10 cellular contexts compared by ENCODE assay signal in genomic region chr1:84700065-84700464, GRCh38. TPM values are rescaled to one million over a fixed set of nuclear protein-coding genes. Genes with fewer than 3 reads are reported as not detected.
A peak's percentile ranks its signal among the peaks of the same experiment; 100 is the strongest.
DNase-seq lines count a peak whose midpoint lies in the region; ATAC-seq, FAIRE-seq and TF ChIP-seq lines count a peak whose summit lies in the region.
"Had no signal": no experiment of that assay in that cellular context is flagged by ENCODE, and none has a peak within 500 bp of the region (broad histone marks: within the 10 kb centered on the region; RNA-seq: fewer than 3 reads in every experiment).

No MANE protein-coding gene starts in this region.

- FAIRE-seq in HTR-8/SVneo (lab: Jason Lieb, UNC), result no peak
- FAIRE-seq: kidney had no signal

- H3K4me3 Mint-ChIP-seq in stimulated activated naive B cell treated with anti-CD40 and anti-IgM and Interleukin-4, amounts not matched to agents 10 μg/mL and 1 μg/mL and 100 μg/mL, for 72 hours, result peak overlapping the region in 1 of 2 donors; percentile 26
- H3K4me3 Mint-ChIP-seq in WTC11, result no peak overlapping the region
- H3K4me3 Mint-ChIP-seq: activated naive CD8-positive, alpha-beta T cell had no signal

- H3K9me3 Mint-ChIP-seq in stimulated activated naive B cell treated with anti-CD40 and anti-IgM and Interleukin-4, amounts not matched to agents 10 μg/mL and 1 μg/mL and 100 μg/mL, for 72 hours, result no peaks in the 10 kb centered on the region
- H3K9me3 Mint-ChIP-seq in WTC11, result no peaks in the 10 kb centered on the region

- ATAC-seq in GM19452 (IDR thresholded peaks at IDR 0.05; ENCODE audit: unreplicated experiment) (peak; percentile 65), HG03066 (IDR thresholded peaks at IDR 0.05; ENCODE audit: low read depth, unreplicated experiment) (peak; percentile 77), WTC11 (no peak)
- ATAC-seq in stimulated activated naive B cell treated with anti-CD40 and anti-IgM and Interleukin-4, amounts not matched to agents 10 μg/mL and 1 μg/mL and 100 μg/mL, for 72 hours (replicated peaks), result peak; percentile 78 to 90

- no peaks in the 10 kb centered on the region for H3K27me3 Mint-ChIP-seq in stimulated activated naive B cell treated with anti-CD40 and anti-IgM and Interleukin-4, amounts not matched to agents 10 μg/mL and 1 μg/mL and 100 μg/mL, for 72 hours
- H3K27me3 Mint-ChIP-seq in WTC11 (ENCODE audit: low read depth), result no peaks in the 10 kb centered on the region

- H3K36me3 Mint-ChIP-seq in stimulated activated naive B cell treated with anti-CD40 and anti-IgM and Interleukin-4, amounts not matched to agents 10 μg/mL and 1 μg/mL and 100 μg/mL, for 72 hours, result no peaks in the 10 kb centered on the region
- H3K36me3 Mint-ChIP-seq in WTC11, result no peaks in the 10 kb centered on the region
- H3K36me3 Mint-ChIP-seq: activated naive CD8-positive, alpha-beta T cell had no signal

- DNase-seq in OCI-M1 (lab: John Stamatoyannopoulos, UW) (peak; percentile 54), WTC11 (ENCODE audit: low spot score) (no peak), HTR-8/SVneo (ENCODE audit: insufficient read length, low spot score) (no peak)
- DNase-seq in stimulated activated naive B cell treated with anti-CD40 and anti-IgM and Interleukin-4, amounts not matched to agents 10 μg/mL and 1 μg/mL and 100 μg/mL, for 72 hours, result no peak
- no peak for DNase-seq in stimulated activated CD4-positive, alpha-beta T cell treated with anti-CD3 and anti-CD28 coated beads, Interleukin-4, amount 100 ng/mL, for 24 hours
- DNase-seq: kidney; stimulated activated naive CD4-positive, alpha-beta T cell had no signal

- POLR2A ChIA-PET in WTC11 (lab: Charles Lee), result no interaction called here

- H3K4me1 Mint-ChIP-seq in stimulated activated naive B cell treated with anti-CD40 and anti-IgM and Interleukin-4, amounts not matched to agents 10 μg/mL and 1 μg/mL and 100 μg/mL, for 72 hours, result peaks cover 5 to 12% of the 10 kb centered on the region in 2 donors
- peaks cover 49% of the 10 kb centered on the region for H3K4me1 Mint-ChIP-seq in WTC11

- H3K27ac Mint-ChIP-seq in stimulated activated naive B cell treated with anti-CD40 and anti-IgM and Interleukin-4, amounts not matched to agents 10 μg/mL and 1 μg/mL and 100 μg/mL, for 72 hours, result peak overlapping the region; percentile 75
- H3K27ac Mint-ChIP-seq in WTC11, result no peak overlapping the region; the same call in 1 of the 2 replicates
- H3K27ac Mint-ChIP-seq: activated naive CD8-positive, alpha-beta T cell had no signal

- CTCF ChIA-PET in WTC11 (lab: Charles Lee), result interaction anchor here (4.5 kb wide), 1 partner anchor 24 kb away, joined by 26 read pairs; no protein-coding TSS in a partner anchor

- no peak for TF ChIP-seq CTCF in WTC11 (IDR thresholded peaks at IDR 0.05)

TF ChIP-seq in WTC11, 78 proteins besides CTCF, POLR2A, EP300 and RAD21:
- TF ChIP-seq TCF7 (CRISPR knock-in tag; IDR thresholded peaks at IDR 0.05; ENCODE audit: low read depth), result no peak
- TF ChIP-seq, protein P1, sequence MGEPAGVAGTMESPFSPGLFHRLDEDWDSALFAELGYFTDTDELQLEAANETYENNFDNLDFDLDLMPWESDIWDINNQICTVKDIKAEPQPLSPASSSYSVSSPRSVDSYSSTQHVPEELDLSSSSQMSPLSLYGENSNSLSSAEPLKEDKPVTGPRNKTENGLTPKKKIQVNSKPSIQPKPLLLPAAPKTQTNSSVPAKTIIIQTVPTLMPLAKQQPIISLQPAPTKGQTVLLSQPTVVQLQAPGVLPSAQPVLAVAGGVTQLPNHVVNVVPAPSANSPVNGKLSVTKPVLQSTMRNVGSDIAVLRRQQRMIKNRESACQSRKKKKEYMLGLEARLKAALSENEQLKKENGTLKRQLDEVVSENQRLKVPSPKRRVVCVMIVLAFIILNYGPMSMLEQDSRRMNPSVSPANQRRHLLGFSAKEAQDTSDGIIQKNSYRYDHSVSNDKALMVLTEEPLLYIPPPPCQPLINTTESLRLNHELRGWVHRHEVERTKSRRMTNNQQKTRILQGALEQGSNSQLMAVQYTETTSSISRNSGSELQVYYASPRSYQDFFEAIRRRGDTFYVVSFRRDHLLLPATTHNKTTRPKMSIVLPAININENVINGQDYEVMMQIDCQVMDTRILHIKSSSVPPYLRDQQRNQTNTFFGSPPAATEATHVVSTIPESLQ (CRISPR knock-in tag; IDR thresholded peaks at IDR 0.05), result no peak
- TF ChIP-seq JAZF1 (CRISPR knock-in tag; IDR thresholded peaks at IDR 0.05), result no peak
- no peak for TF ChIP-seq FOXK1 (CRISPR knock-in tag; IDR thresholded peaks at IDR 0.05)
- TF ChIP-seq, protein P2, sequence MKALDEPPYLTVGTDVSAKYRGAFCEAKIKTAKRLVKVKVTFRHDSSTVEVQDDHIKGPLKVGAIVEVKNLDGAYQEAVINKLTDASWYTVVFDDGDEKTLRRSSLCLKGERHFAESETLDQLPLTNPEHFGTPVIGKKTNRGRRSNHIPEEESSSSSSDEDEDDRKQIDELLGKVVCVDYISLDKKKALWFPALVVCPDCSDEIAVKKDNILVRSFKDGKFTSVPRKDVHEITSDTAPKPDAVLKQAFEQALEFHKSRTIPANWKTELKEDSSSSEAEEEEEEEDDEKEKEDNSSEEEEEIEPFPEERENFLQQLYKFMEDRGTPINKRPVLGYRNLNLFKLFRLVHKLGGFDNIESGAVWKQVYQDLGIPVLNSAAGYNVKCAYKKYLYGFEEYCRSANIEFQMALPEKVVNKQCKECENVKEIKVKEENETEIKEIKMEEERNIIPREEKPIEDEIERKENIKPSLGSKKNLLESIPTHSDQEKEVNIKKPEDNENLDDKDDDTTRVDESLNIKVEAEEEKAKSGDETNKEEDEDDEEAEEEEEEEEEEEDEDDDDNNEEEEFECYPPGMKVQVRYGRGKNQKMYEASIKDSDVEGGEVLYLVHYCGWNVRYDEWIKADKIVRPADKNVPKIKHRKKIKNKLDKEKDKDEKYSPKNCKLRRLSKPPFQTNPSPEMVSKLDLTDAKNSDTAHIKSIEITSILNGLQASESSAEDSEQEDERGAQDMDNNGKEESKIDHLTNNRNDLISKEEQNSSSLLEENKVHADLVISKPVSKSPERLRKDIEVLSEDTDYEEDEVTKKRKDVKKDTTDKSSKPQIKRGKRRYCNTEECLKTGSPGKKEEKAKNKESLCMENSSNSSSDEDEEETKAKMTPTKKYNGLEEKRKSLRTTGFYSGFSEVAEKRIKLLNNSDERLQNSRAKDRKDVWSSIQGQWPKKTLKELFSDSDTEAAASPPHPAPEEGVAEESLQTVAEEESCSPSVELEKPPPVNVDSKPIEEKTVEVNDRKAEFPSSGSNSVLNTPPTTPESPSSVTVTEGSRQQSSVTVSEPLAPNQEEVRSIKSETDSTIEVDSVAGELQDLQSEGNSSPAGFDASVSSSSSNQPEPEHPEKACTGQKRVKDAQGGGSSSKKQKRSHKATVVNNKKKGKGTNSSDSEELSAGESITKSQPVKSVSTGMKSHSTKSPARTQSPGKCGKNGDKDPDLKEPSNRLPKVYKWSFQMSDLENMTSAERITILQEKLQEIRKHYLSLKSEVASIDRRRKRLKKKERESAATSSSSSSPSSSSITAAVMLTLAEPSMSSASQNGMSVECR (CRISPR knock-in tag; IDR thresholded peaks at IDR 0.05; ENCODE audit: borderline replicate concordance), result no peak
- no peak for TF ChIP-seq FOXJ3 (CRISPR knock-in tag; IDR thresholded peaks at IDR 0.05; ENCODE audit: borderline replicate concordance)
- no peak for TF ChIP-seq NFE2L1 (CRISPR knock-in tag; IDR thresholded peaks at IDR 0.05)
- TF ChIP-seq, protein P3, sequence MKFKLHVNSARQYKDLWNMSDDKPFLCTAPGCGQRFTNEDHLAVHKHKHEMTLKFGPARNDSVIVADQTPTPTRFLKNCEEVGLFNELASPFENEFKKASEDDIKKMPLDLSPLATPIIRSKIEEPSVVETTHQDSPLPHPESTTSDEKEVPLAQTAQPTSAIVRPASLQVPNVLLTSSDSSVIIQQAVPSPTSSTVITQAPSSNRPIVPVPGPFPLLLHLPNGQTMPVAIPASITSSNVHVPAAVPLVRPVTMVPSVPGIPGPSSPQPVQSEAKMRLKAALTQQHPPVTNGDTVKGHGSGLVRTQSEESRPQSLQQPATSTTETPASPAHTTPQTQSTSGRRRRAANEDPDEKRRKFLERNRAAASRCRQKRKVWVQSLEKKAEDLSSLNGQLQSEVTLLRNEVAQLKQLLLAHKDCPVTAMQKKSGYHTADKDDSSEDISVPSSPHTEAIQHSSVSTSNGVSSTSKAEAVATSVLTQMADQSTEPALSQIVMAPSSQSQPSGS (CRISPR knock-in tag; IDR thresholded peaks at IDR 0.05; ENCODE audit: borderline replicate concordance, low read depth), result no peak
- TF ChIP-seq ZNF423 (CRISPR knock-in tag; IDR thresholded peaks at IDR 0.05), result no peak
- TF ChIP-seq ZNF396 (CRISPR knock-in tag; IDR thresholded peaks at IDR 0.05; ENCODE audit: borderline replicate concordance), result no peak
- TF ChIP-seq RELA (CRISPR knock-in tag; IDR thresholded peaks at IDR 0.05; ENCODE audit: borderline replicate concordance), result no peak
- TF ChIP-seq ZNF416 (CRISPR knock-in tag; IDR thresholded peaks at IDR 0.05), result no peak
- no peak for TF ChIP-seq ETV6 (CRISPR knock-in tag; IDR thresholded peaks at IDR 0.05)
- no peak for TF ChIP-seq CBFB (CRISPR knock-in tag; IDR thresholded peaks at IDR 0.05; ENCODE audit: low read depth)
- TF ChIP-seq ERG (CRISPR knock-in tag; IDR thresholded peaks at IDR 0.05), result no peak
- TF ChIP-seq ZNF138 (CRISPR knock-in tag; conservative IDR thresholded peaks at IDR 0.05), result no peak
TF ChIP-seq in WTC11: peak in this region for 0.

RNA-seq across cellular contexts. Expression of gene SSX2IP, which starts 9.8 kb away (rescaled TPM):
- 17.5 to 21.7 TPM (median 20.8 TPM) in 3 replicates for total RNA-seq in WTC11 (2021)
